Comparison of ENCODE assay signal across 1 cellular context in the genomic region with DNA sequence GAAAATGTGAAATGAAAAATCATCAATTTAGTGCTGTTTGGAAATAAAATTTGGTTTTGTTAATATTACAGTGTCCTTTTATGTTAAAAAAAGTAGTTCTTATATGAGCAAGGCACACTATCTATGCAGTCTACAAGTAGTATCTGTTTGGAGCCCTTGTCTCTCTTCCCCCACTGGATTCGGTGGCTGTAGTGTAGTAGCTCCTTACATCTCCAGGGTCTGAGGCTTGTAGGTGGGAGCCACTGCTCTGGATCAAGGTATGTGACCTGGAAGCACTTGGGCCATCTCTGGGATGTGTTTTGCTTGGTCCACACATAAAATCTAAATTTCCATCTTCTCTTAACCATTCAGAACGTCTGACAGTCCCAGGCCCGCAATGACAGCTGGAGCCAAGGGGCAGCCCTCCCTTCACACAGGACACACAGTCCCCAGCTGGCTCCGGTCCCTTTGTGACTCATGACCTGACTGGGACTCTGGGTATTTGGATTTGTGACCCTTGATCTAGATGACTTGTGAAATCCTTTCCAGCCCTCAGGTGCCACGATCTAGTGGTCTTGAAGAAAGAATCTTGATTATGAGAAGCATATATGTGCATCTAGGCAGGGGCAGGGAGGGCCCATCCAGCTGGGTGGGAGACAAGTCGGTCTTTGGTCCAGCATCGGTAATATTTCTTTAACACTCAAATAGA.
TF ChIP-seq lines count a peak whose summit lies in the region.

No MANE protein-coding gene starts in this region.

TF ChIP-seq in HepG2, 621 proteins besides CTCF, POLR2A, EP300 and RAD21 (continued from another document and continues in another):
- TF ChIP-seq TFE3 (CRISPR knock-in tag; IDR thresholded peaks at IDR 0.05) (0 out of 2 replicates have a peak, but pooled peaks have one; percentile 82), SMARCC2 (IDR thresholded peaks at IDR 0.05) (no peak), NCOA1 (CRISPR knock-in tag; IDR thresholded peaks at IDR 0.05) (no peak), MYC (CRISPR knock-in tag; IDR thresholded peaks at IDR 0.05; ENCODE audit: borderline replicate concordance) (no peak), SNRNP70 (IDR thresholded peaks at IDR 0.05; ENCODE audit: low read depth, low read length) (no peak), ZNF678 (CRISPR knock-in tag; IDR thresholded peaks at IDR 0.05) (no peak), UBTF (CRISPR knock-in tag; IDR thresholded peaks at IDR 0.05) (no peak), ZMYM3 (CRISPR knock-in tag; IDR thresholded peaks at IDR 0.05) (no peak), ZNF713 (CRISPR knock-in tag; IDR thresholded peaks at IDR 0.05) (no peak), RFXAP (CRISPR knock-in tag; IDR thresholded peaks at IDR 0.05; ENCODE audit: borderline replicate concordance) (no peak), HNF4A (CRISPR knock-in tag; IDR thresholded peaks at IDR 0.05) (peak; percentile 85), SRY (CRISPR knock-in tag; IDR thresholded peaks at IDR 0.05) (no peak), TOE1 (CRISPR knock-in tag; IDR thresholded peaks at IDR 0.05) (no peak), ZNF296 (CRISPR knock-in tag; conservative IDR thresholded peaks at IDR 0.05) (no peak), SSRP1 (CRISPR knock-in tag; IDR thresholded peaks at IDR 0.05) (no peak), ZEB1 (IDR thresholded peaks at IDR 0.05; ENCODE audit: insufficient replicate concordance, low read depth) (no peak), HNRNPL (IDR thresholded peaks at IDR 0.05; ENCODE audit: low read depth, low read length) (no peak), ZNF329 (CRISPR knock-in tag; IDR thresholded peaks at IDR 0.05; ENCODE audit: low read depth) (no peak), SOX6 (IDR thresholded peaks at IDR 0.05) (no peak), SOX6 (CRISPR knock-in tag; IDR thresholded peaks at IDR 0.05) (peak; percentile 80), ATF3 (CRISPR knock-in tag; IDR thresholded peaks at IDR 0.05) (peak; percentile 88), ZBTB7A (CRISPR knock-in tag; IDR thresholded peaks at IDR 0.05) (no peak), ZFYVE20 (CRISPR knock-in tag; IDR thresholded peaks at IDR 0.05; ENCODE audit: borderline replicate concordance, low read depth) (no peak), ZNF496 (CRISPR knock-in tag; IDR thresholded peaks at IDR 0.05; ENCODE audit: insufficient replicate concordance) (no peak), IRF1 (CRISPR knock-in tag; IDR thresholded peaks at IDR 0.05; ENCODE audit: low read depth) (no peak), ZNF724P (CRISPR knock-in tag; IDR thresholded peaks at IDR 0.05; ENCODE audit: borderline replicate concordance) (no peak), THAP7 (CRISPR knock-in tag; IDR thresholded peaks at IDR 0.05) (no peak), SUZ12 (IDR thresholded peaks at IDR 0.05; ENCODE audit: low read depth, low read length) (no peak), TEAD2 (CRISPR knock-in tag; IDR thresholded peaks at IDR 0.05) (no peak), SALL2 (CRISPR knock-in tag; IDR thresholded peaks at IDR 0.05) (no peak), HIVEP1 (CRISPR knock-in tag; IDR thresholded peaks at IDR 0.05) (no peak), MAZ (IDR thresholded peaks at IDR 0.05; ENCODE audit: borderline replicate concordance, low read depth, low read length) (no peak), MAZ (CRISPR knock-in tag; IDR thresholded peaks at IDR 0.05; ENCODE audit: low read depth) (no peak), TSC22D2 (CRISPR knock-in tag; IDR thresholded peaks at IDR 0.05; ENCODE audit: borderline replicate concordance) (no peak), NONO (IDR thresholded peaks at IDR 0.05) (no peak), NONO (CRISPR knock-in tag; conservative IDR thresholded peaks at IDR 0.05) (no peak), CCAR2 (optimal IDR thresholded peaks at IDR 0.05; ENCODE audit: low read depth, low read length) (no peak), ZNF790 (CRISPR knock-in tag; IDR thresholded peaks at IDR 0.05; ENCODE audit: borderline replicate concordance) (no peak), NFYC (CRISPR knock-in tag; IDR thresholded peaks at IDR 0.05) (no peak), RARG (CRISPR knock-in tag; IDR thresholded peaks at IDR 0.05; ENCODE audit: low read depth) (no peak), NFKBIZ (CRISPR knock-in tag; IDR thresholded peaks at IDR 0.05) (no peak), CBX5 (CRISPR knock-in tag; IDR thresholded peaks at IDR 0.05; ENCODE audit: borderline replicate concordance) (no peak), ZNF382 (CRISPR knock-in tag; IDR thresholded peaks at IDR 0.05; ENCODE audit: borderline replicate concordance) (no peak), RNF2 (conservative IDR thresholded peaks at IDR 0.05; ENCODE audit: low read depth) (no peak), KDM5B (CRISPR knock-in tag; IDR thresholded peaks at IDR 0.05; ENCODE audit: borderline replicate concordance) (no peak)
- TF ChIP-seq, protein P1, sequence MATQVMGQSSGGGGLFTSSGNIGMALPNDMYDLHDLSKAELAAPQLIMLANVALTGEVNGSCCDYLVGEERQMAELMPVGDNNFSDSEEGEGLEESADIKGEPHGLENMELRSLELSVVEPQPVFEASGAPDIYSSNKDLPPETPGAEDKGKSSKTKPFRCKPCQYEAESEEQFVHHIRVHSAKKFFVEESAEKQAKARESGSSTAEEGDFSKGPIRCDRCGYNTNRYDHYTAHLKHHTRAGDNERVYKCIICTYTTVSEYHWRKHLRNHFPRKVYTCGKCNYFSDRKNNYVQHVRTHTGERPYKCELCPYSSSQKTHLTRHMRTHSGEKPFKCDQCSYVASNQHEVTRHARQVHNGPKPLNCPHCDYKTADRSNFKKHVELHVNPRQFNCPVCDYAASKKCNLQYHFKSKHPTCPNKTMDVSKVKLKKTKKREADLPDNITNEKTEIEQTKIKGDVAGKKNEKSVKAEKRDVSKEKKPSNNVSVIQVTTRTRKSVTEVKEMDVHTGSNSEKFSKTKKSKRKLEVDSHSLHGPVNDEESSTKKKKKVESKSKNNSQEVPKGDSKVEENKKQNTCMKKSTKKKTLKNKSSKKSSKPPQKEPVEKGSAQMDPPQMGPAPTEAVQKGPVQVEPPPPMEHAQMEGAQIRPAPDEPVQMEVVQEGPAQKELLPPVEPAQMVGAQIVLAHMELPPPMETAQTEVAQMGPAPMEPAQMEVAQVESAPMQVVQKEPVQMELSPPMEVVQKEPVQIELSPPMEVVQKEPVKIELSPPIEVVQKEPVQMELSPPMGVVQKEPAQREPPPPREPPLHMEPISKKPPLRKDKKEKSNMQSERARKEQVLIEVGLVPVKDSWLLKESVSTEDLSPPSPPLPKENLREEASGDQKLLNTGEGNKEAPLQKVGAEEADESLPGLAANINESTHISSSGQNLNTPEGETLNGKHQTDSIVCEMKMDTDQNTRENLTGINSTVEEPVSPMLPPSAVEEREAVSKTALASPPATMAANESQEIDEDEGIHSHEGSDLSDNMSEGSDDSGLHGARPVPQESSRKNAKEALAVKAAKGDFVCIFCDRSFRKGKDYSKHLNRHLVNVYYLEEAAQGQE (IDR thresholded peaks at IDR 0.05; ENCODE audit: borderline replicate concordance in 1 of 2, low read depth in 1 of 2, low read length in 2 of 2): no peak
- TF ChIP-seq, protein P2, sequence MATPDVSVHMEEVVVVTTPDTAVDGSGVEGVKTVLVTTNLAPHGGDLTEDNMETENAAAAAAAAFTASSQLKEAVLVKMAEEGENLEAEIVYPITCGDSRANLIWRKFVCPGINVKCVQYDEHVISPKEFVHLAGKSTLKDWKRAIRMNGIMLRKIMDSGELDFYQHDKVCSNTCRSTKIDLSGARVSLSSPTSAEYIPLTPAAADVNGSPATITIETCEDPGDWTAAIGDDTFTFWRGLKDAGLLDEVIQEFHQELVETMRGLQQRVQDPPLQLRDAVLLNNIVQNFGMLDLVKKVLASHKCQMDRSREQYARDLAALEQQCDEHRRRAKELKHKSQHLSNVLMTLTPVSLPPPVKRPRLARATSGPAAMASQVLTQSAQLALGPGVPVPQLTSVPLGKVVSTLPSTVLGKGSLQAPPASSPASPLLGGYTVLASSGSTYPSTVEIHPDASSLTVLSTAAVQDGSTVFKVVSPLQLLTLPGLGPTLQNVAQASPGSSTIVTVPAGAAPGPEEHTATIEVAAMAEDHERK (CRISPR knock-in tag; IDR thresholded peaks at IDR 0.05; ENCODE audit: low read depth): no peak
- TF ChIP-seq, protein P3, sequence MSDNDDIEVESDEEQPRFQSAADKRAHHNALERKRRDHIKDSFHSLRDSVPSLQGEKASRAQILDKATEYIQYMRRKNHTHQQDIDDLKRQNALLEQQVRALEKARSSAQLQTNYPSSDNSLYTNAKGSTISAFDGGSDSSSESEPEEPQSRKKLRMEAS (IDR thresholded peaks at IDR 0.05): peak; percentile 62
- TF ChIP-seq, protein P4, sequence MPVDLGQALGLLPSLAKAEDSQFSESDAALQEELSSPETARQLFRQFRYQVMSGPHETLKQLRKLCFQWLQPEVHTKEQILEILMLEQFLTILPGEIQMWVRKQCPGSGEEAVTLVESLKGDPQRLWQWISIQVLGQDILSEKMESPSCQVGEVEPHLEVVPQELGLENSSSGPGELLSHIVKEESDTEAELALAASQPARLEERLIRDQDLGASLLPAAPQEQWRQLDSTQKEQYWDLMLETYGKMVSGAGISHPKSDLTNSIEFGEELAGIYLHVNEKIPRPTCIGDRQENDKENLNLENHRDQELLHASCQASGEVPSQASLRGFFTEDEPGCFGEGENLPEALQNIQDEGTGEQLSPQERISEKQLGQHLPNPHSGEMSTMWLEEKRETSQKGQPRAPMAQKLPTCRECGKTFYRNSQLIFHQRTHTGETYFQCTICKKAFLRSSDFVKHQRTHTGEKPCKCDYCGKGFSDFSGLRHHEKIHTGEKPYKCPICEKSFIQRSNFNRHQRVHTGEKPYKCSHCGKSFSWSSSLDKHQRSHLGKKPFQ (CRISPR knock-in tag; IDR thresholded peaks at IDR 0.05; ENCODE audit: insufficient replicate concordance): no peak
- TF ChIP-seq, protein P5, sequence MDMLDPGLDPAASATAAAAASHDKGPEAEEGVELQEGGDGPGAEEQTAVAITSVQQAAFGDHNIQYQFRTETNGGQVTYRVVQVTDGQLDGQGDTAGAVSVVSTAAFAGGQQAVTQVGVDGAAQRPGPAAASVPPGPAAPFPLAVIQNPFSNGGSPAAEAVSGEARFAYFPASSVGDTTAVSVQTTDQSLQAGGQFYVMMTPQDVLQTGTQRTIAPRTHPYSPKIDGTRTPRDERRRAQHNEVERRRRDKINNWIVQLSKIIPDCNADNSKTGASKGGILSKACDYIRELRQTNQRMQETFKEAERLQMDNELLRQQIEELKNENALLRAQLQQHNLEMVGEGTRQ (IDR thresholded peaks at IDR 0.05; ENCODE audit: low read depth, low read length): no peak
- TF ChIP-seq, protein P5 (CRISPR knock-in tag; IDR thresholded peaks at IDR 0.05; ENCODE audit: borderline replicate concordance): no peak
